ENCODE assay signal across 20 cellular contexts in genomic region chr2:122927217-122927616, GRCh38.
DNase-seq lines count a peak whose midpoint lies in the region; ATAC-seq, FAIRE-seq and TF ChIP-seq lines count a peak whose summit lies in the region.
"Had no signal": no experiment of that assay in that cellular context is flagged by ENCODE, and none has a peak within 500 bp of the region (broad histone marks: within the 10 kb centered on the region; RNA-seq: fewer than 3 reads in every experiment).

No MANE protein-coding gene starts in this region.

- FAIRE-seq in H1 (lab: Jason Lieb, UNC) = peak; percentile 79

- H3K4me3 Mint-ChIP-seq in H9 = no peak overlapping the region
- H3K4me3 Mint-ChIP-seq: activated CD4-positive, alpha-beta memory T cell treated with anti-CD3 and anti-CD28 coated beads for 36 hours; natural killer cell; type B pancreatic cell had no signal

- dilution Hi-C loops in mammary epithelial cell (cut with HindIII; ENCODE audit: low sequenced_read_pairs) = no loop called here

- TF ChIP-seq POLR2A in H1 (IDR thresholded peaks at IDR 0.05; ENCODE audit: control extremely low read depth in 1 of 2, low read depth in 2 of 2, low read length in 2 of 2) = no peak

- H2AFZ ChIP-seq in H9 (ENCODE audit: low read length) (no peak overlapping the region), H1 (ENCODE audit: low read length) (no peak overlapping the region), neural cell (ENCODE audit: low read depth, low read length) (no peak overlapping the region), mammary epithelial cell (ENCODE audit: low read depth, low read length) (no peak overlapping the region)

- H3K23ac ChIP-seq in H9 (ENCODE audit: insufficient read length, low read depth, low read length) (no peak overlapping the region), H1 (ENCODE audit: insufficient read length) (no peak overlapping the region)

- H3K56ac ChIP-seq in H9 (ENCODE audit: insufficient read length, low read depth, low read length) = no peak overlapping the region
- H3K56ac ChIP-seq in H1 (replicated peaks; ENCODE audit: insufficient read length, low read depth, low read length) = no peak overlapping the region

- peak in 1 of 2 experiments; percentile 13; a peak in 1 of 4 replicates for TF ChIP-seq RAD21 in H1 (IDR thresholded peaks at IDR 0.05 in 1 of 2, conservative IDR thresholded peaks at IDR 0.05 in 1 of 2; ENCODE audit: low read depth in 2 of 2, low read length in 2 of 2)
- TF ChIP-seq RAD21 in neural cell (conservative IDR thresholded peaks at IDR 0.05) = no peak

- intact Hi-C loops in mammary epithelial cell (cut with micrococcal nuclease) = no loop called here

- POLR2A ChIA-PET in H1 (lab: Charles Lee; ENCODE audit: partially characterized antibody) = interaction anchor here (0.9 kb wide), 1 partner anchor 73 kb away, joined by 3 read pairs; no protein-coding TSS in a partner anchor

- BruUV-seq in mammary epithelial cell (replicated peaks; lab: Mats Ljungman, UMichigan) = no TSS peak

- no peak overlapping the region for H3K18ac ChIP-seq in H9 (ENCODE audit: insufficient read length, low read depth, low read length)
- H3K18ac ChIP-seq in H1 (ENCODE audit: extremely low read depth, low read length) = no peak overlapping the region

- H3K27ac ChIP-seq in H9 (ENCODE audit: insufficient read length, low read depth, low read length) = no peak overlapping the region
- H3K27ac ChIP-seq in H1 (ENCODE audit: low read depth, low read length) = no peak overlapping the region
- peak overlapping the region; percentile 61 for H3K27ac ChIP-seq in neural cell (ENCODE audit: low read length)
- H3K27ac ChIP-seq in mammary epithelial cell (ENCODE audit: insufficient read depth, low read depth, low read length) = no peak overlapping the region
- H3K27ac ChIP-seq: heart right ventricle, left ventricle myocardium inferior had no signal

- no peak overlapping the region for H4K8ac ChIP-seq in H9 (replicated peaks; ENCODE audit: insufficient read length, low read depth, low read length)
- no peak overlapping the region for H4K8ac ChIP-seq in H1 (ENCODE audit: extremely low read depth, insufficient read depth, low read length)

- H3K79me2 ChIP-seq in H9 (ENCODE audit: insufficient read depth, low read length) (no peaks in the 10 kb centered on the region), H1 (ENCODE audit: control insufficient read depth in 1 of 2, insufficient read depth in 2 of 2, low read length in 2 of 2) (no peaks in the 10 kb centered on the region), neural cell (replicated peaks; ENCODE audit: insufficient read depth, low read length) (no peaks in the 10 kb centered on the region), mammary epithelial cell (ENCODE audit: insufficient read depth, low read length) (no peaks in the 10 kb centered on the region)

- H3K4me2 ChIP-seq in H9 (ENCODE audit: insufficient read depth, insufficient read length, low read length) = no peak overlapping the region
- H3K4me2 ChIP-seq in H1 (ENCODE audit: insufficient read depth in 1 of 2, low read depth in 2 of 2, low read length in 2 of 2) = peak overlapping the region in 1 of 2 experiments; percentile 44; a peak in 3 of 4 replicates
- no peak overlapping the region for H3K4me2 ChIP-seq in neural cell (ENCODE audit: low read length)
- no peak overlapping the region for H3K4me2 ChIP-seq in mammary epithelial cell (ENCODE audit: insufficient read depth, low read depth, low read length)

- H2AK5ac ChIP-seq in H9 (ENCODE audit: insufficient read length, low read length) (no peak overlapping the region), H1 (ENCODE audit: low read depth, low read length) (no peak overlapping the region)

- H3K4me3 ChIP-seq in H1 (ENCODE audit: extremely low read depth in 1 of 4, insufficient read depth in 2 of 4, low read depth in 3 of 4, low read length in 4 of 4) = no peak overlapping the region
- peak overlapping the region; percentile 12 for H3K4me3 ChIP-seq in neural cell (ENCODE audit: low read length)
- H3K4me3 ChIP-seq in mammary epithelial cell (replicated peaks in 1 of 3; ENCODE audit: insufficient read depth in 1 of 3, low read depth in 2 of 3, low read length in 3 of 3) = no peak overlapping the region
- H3K4me3 ChIP-seq: heart right ventricle, left ventricle myocardium inferior had no signal

- H3K4ac ChIP-seq in H9 (ENCODE audit: low read depth, low read length) (no peak overlapping the region), H1 (replicated peaks; ENCODE audit: insufficient read length, low read depth, low read length) (no peak overlapping the region)

- no peaks in the 10 kb centered on the region for H3K79me1 ChIP-seq in H9 (ENCODE audit: insufficient read depth, low read depth, low read length, poor library complexity, severe bottlenecking)
- no peaks in the 10 kb centered on the region for H3K79me1 ChIP-seq in H1 (ENCODE audit: low read depth, low read length)

- H3K36me3 ChIP-seq in H1 (ENCODE audit: control insufficient read depth in 2 of 4, insufficient read depth in 4 of 4, low read length in 3 of 4) = peaks cover 0 to 14% (median 3%) of the 10 kb centered on the region in 4 experiments; a peak in 4 of 8 replicates
- no peaks in the 10 kb centered on the region for H3K36me3 ChIP-seq in neural cell (ENCODE audit: insufficient read depth, low read length)
- H3K36me3 ChIP-seq in mammary epithelial cell (ENCODE audit: insufficient read depth, low read length) = no peaks in the 10 kb centered on the region
- H3K36me3 ChIP-seq: heart right ventricle, left ventricle myocardium inferior had no signal

- H4K5ac ChIP-seq in H9 (ENCODE audit: insufficient read length, low read depth, low read length) (no peak overlapping the region), H1 (ENCODE audit: insufficient read length, low read depth, low read length) (no peak overlapping the region)

- no peak overlapping the region for H3T11ph ChIP-seq in H9 (ENCODE audit: low read length)

- H3K27me3 ChIP-seq in H9 (ENCODE audit: insufficient read depth, low read length) (no peaks in the 10 kb centered on the region), H1 (replicated peaks in 1 of 4; ENCODE audit: control insufficient read depth in 3 of 4, extremely low read depth in 1 of 4, insufficient read depth in 3 of 4, low read length in 3 of 4) (no peaks in the 10 kb centered on the region), neural cell (ENCODE audit: insufficient read depth, low read depth, low read length) (no peaks in the 10 kb centered on the region), mammary epithelial cell (ENCODE audit: insufficient read depth, low read length) (no peaks in the 10 kb centered on the region)
- H3K27me3 ChIP-seq: heart right ventricle had no signal

- H4K20me1 ChIP-seq in H9 (ENCODE audit: control insufficient read depth, insufficient read depth, insufficient read length) (no peaks in the 10 kb centered on the region), H1 (replicated peaks in 1 of 2; ENCODE audit: control insufficient read depth in 1 of 2, insufficient read depth in 2 of 2, low read length in 2 of 2) (no peaks in the 10 kb centered on the region), neural cell (ENCODE audit: insufficient read depth) (no peaks in the 10 kb centered on the region), mammary epithelial cell (ENCODE audit: insufficient read depth, low read length) (no peaks in the 10 kb centered on the region)

- H4K91ac ChIP-seq in H9 (ENCODE audit: insufficient read length, low read depth, low read length) (no peak overlapping the region), H1 (replicated peaks; ENCODE audit: insufficient read length, low read length) (no peak overlapping the region)

- H3K36me3 Mint-ChIP-seq in H9 (ENCODE audit: insufficient read depth in 1 of 3, low read depth in 3 of 3) = peaks cover 0 to 40% (median 26%) of the 10 kb centered on the region in 3 experiments; a peak in 5 of 7 replicates
- H3K36me3 Mint-ChIP-seq: activated CD4-positive, alpha-beta memory T cell treated with anti-CD3 and anti-CD28 coated beads for 36 hours; type B pancreatic cell had no signal

- TF ChIP-seq CTCF in H9 (conservative IDR thresholded peaks at IDR 0.05) (no peak), H1 (IDR thresholded peaks at IDR 0.05; ENCODE audit: control extremely low read depth in 1 of 3, insufficient read depth in 1 of 3, low read depth in 1 of 3, low read length in 3 of 3) (no peak), neural cell (IDR thresholded peaks at IDR 0.05; ENCODE audit: poor library complexity, severe bottlenecking) (no peak), mammary epithelial cell (conservative IDR thresholded peaks at IDR 0.05 in 1 of 2, IDR thresholded peaks at IDR 0.05 in 1 of 2; ENCODE audit: extremely low read depth in 1 of 2, insufficient read depth in 1 of 2, low read depth in 1 of 2, low read length in 2 of 2) (no peak)

- H3K14ac ChIP-seq in H9 (ENCODE audit: insufficient read depth, low read length) (no peak overlapping the region), H1 (ENCODE audit: insufficient read length) (no peak overlapping the region)

- ATAC-seq in GM18870 (IDR thresholded peaks at IDR 0.05; ENCODE audit: unreplicated experiment) = no peak
- ATAC-seq: heart right ventricle, natural killer cell, Panc1, sciatic nerve had no signal

- H3K4me1 Mint-ChIP-seq in H9 = peaks cover 31 to 38% of the 10 kb centered on the region in 2 experiments
- H3K4me1 Mint-ChIP-seq: natural killer cell had no signal

- H3K4me1 ChIP-seq in H9 (ENCODE audit: insufficient read depth, low read length) (no peaks in the 10 kb centered on the region), H1 (replicated peaks in 1 of 4; ENCODE audit: control insufficient read depth in 3 of 4, insufficient read depth in 4 of 4, low read length in 3 of 4) (peaks cover 0 to 8% (median 2%) of the 10 kb centered on the region in 4 experiments; a peak in 2 of 7 replicates), mammary epithelial cell (ENCODE audit: insufficient read depth, low read length) (no peaks in the 10 kb centered on the region)
- H3K4me1 ChIP-seq: heart right ventricle, left ventricle myocardium inferior had no signal

- CTCF ChIA-PET in H1 (lab: Charles Lee; ENCODE audit: partially characterized antibody) = no interaction called here
- CTCF ChIA-PET in mammary epithelial cell (lab: Charles Lee; ENCODE audit: low non-redundant PET) = no interaction called here

- WGBS in H9 (ENCODE audit: extremely low coverage, insufficient read length, low lambda C conversion rate) = no CpG with 5 or more reads among the region's 2 CpGs
- 21% methylated on average over 2 of the region's 2 CpGs; no CpG with 5 or more reads in 1 of the 2 experiments for WGBS in H1 (ENCODE audit: extremely low coverage in 1 of 2, insufficient coverage in 1 of 2, insufficient read length in 1 of 2, insufficient replicate concordance in 2 of 2, low coverage in 1 of 2, low lambda C conversion rate in 2 of 2, missing lambda C conversion rate in 1 of 2), 2 experiments
- WGBS in mammary epithelial cell (ENCODE audit: low coverage, missing lambda C conversion rate) = 0% methylated on average over 2 of the region's 2 CpGs

- in situ Hi-C loops in ACHN (cut with HindIII; ENCODE audit: low pct_ligation_motif_present, low pct_unique_long_range_greater_than_20kb, low sequenced_read_pairs) (no loop called here), mammary epithelial cell (cut with MboI; ENCODE audit: low sequenced_read_pairs in 2 of 2) (no loop called here)

- H2BK20ac ChIP-seq in H9 (ENCODE audit: low read depth, low read length, poor library complexity, severe bottlenecking) (no peak overlapping the region), H1 (ENCODE audit: low read length) (no peak overlapping the region)

- peak in 1 of 2 experiments; percentile 9; a peak in 1 of 3 replicates for TF ChIP-seq EP300 in H1 (IDR thresholded peaks at IDR 0.05; ENCODE audit: borderline replicate concordance in 1 of 2, low read depth in 2 of 2, low read length in 2 of 2)
- peak; percentile 85 for TF ChIP-seq EP300 in neural cell (conservative IDR thresholded peaks at IDR 0.05; ENCODE audit: poor library complexity, severe bottlenecking)

- H2BK5ac ChIP-seq in H9 (ENCODE audit: insufficient read length, low read length) (no peak overlapping the region), H1 (ENCODE audit: low read depth, low read length) (no peak overlapping the region)

- H2BK15ac ChIP-seq in H9 (ENCODE audit: low read depth, low read length) = no peak overlapping the region
- H2BK15ac ChIP-seq in H1 (ENCODE audit: low read length) = no peak overlapping the region

- peak; percentile 33 for DNase-seq in H9
- DNase-seq in NCI-H2107 treated with DMSO at 0.1 percent for 48 hours (lab: John Stamatoyannopoulos, UW; ENCODE audit: unreplicated experiment) = peak; percentile 14
- peak; percentile 54 to 80 for DNase-seq in H1 (ENCODE audit: low read depth in 1 of 2, low spot score in 2 of 2)
- DNase-seq in kidney glomerular epithelial cell (lab: John Stamatoyannopoulos, UW) = no peak
- DNase-seq in ACHN = no peak
- no peak for DNase-seq in mammary epithelial cell
- DNase-seq: activated CD4-positive, alpha-beta memory T cell treated with anti-CD3 and anti-CD28 coated beads for 36 hours; amniotic stem cell; erythroblast; heart right ventricle; left ventricle myocardium inferior; natural killer cell; NCI-H510A; stimulated activated CD4-positive, alpha-beta T cell treated with anti-CD3 and anti-CD28 coated beads, Interleukin-4, amount 100 ng/mL, for 24 hours had no signal

- H3K9me3 Mint-ChIP-seq in H9 = peaks cover 32 to 34% of the 10 kb centered on the region in 2 experiments

- H3F3A ChIP-seq in neural cell (ENCODE audit: insufficient read depth, low read length, poor library complexity, severe bottlenecking) = no peaks in the 10 kb centered on the region

- H2BK120ac ChIP-seq in H9 (ENCODE audit: low read depth, low read length, poor library complexity, severe bottlenecking) (no peak overlapping the region), H1 (replicated peaks; ENCODE audit: low read depth, low read length) (no peak overlapping the region)

- no peak overlapping the region for H2BK12ac ChIP-seq in H9 (ENCODE audit: insufficient read length, low read depth, low read length)
- H2BK12ac ChIP-seq in H1 (ENCODE audit: low read depth, low read length) = no peak overlapping the region

- H3K23me2 ChIP-seq in H9 (ENCODE audit: insufficient read length, low read depth, low read length, poor library complexity, severe bottlenecking) = no peaks in the 10 kb centered on the region
- no peaks in the 10 kb centered on the region for H3K23me2 ChIP-seq in H1 (ENCODE audit: low read depth, low read length)

- H3K9me2 ChIP-seq in neural cell (ENCODE audit: insufficient read depth, low read length) = no peaks in the 10 kb centered on the region

- peaks cover 3% of the 10 kb centered on the region; the same call in 1 of the 2 replicates for H3K27me3 Mint-ChIP-seq in H9 (ENCODE audit: low read depth)
- H3K27me3 Mint-ChIP-seq: activated CD4-positive, alpha-beta memory T cell treated with anti-CD3 and anti-CD28 coated beads for 36 hours; type B pancreatic cell had no signal

- H3K9ac ChIP-seq in H9 (ENCODE audit: extremely low read depth, insufficient read length, low read length) = no peak overlapping the region
- H3K9ac ChIP-seq in H1 (replicated peaks in 1 of 4; ENCODE audit: extremely low read depth in 1 of 4, low read depth in 3 of 4, low read length in 3 of 4) = no peak overlapping the region
- peak overlapping the region; percentile 10 for H3K9ac ChIP-seq in neural cell (ENCODE audit: low read length)
- H3K9ac ChIP-seq in mammary epithelial cell (ENCODE audit: insufficient read depth, low read length) = no peak overlapping the region

- peak overlapping the region; percentile 9 to 95 (median 59); a peak in 5 of 7 replicates for H3K27ac Mint-ChIP-seq in H9
- H3K27ac Mint-ChIP-seq: activated CD4-positive, alpha-beta memory T cell treated with anti-CD3 and anti-CD28 coated beads for 36 hours; activated T-helper 2 cell treated with anti-CD3 and anti-CD28 coated beads, Interferon-gamma antibody, Interleukin-2, Interleukin-4, amounts not matched to agents 10 μg/mL and 5 μg/mL and 100 μg/mL, durations not matched to agents 14 hours and 24 hours and 36 hours; natural killer cell; type B pancreatic cell had no signal

- H3K9me3 ChIP-seq in H9 (ENCODE audit: control insufficient read depth, low read depth, low read length) (peaks cover 30% of the 10 kb centered on the region), H1 (ENCODE audit: insufficient read depth in 2 of 2, low read depth in 1 of 2, low read length in 1 of 2) (peaks cover 23 to 25% of the 10 kb centered on the region in 2 experiments), neural cell (ENCODE audit: low read length) (peaks cover 2% of the 10 kb centered on the region), mammary epithelial cell (replicated peaks; ENCODE audit: insufficient read depth, low read length) (peaks cover 7% of the 10 kb centered on the region)

Comparison
In these comparisons a context has a peak if more than half of its experiments do, and no peak if none do; other contexts are left out.
1. DNase-seq: peak in H9 (single experiment), NCI-H2107 treated with DMSO at 0.1 percent for 48 hours (single experiment) and H1 (2 of 2); none in kidney glomerular epithelial cell (single experiment), ACHN (single experiment) and mammary epithelial cell (single experiment).